In the genomic region with DNA sequence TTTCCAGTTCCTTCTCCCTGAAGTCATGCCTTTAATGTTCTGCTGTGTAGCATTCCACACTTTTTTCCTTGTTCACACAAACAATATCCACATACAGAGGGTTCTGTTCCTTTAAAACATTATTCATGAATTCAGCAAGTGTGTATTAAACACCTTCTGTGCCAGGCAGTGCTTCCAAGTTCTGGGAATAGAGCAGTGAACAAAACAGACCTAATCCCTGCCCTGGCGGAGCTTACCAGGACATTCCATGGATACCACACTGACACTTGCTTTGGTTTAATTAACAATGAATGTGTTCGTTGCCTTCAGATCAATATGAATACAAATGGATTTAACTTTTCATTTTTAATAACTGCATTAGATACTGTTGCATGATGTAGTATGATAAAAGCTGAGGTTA, we compare ENCODE assay signal across 30 cellular contexts. TPM values are rescaled to one million over a fixed set of nuclear protein-coding genes. Genes with fewer than 3 reads are reported as not detected.
DNase-seq lines count a peak whose midpoint lies in the region; ATAC-seq and TF ChIP-seq lines count a peak whose summit lies in the region.
"Had no signal": no experiment of that assay in that cellular context is flagged by ENCODE, and none has a peak within 500 bp of the region (broad histone marks: within the 10 kb centered on the region; RNA-seq: fewer than 3 reads in every experiment).

No MANE protein-coding gene starts in this region.

- peak; percentile 48; the same call in 1 of the 2 replicates for ATAC-seq in WTC11
- ATAC-seq in PC-3 = no peak
- ATAC-seq: activated CD4-positive, alpha-beta T cell treated with anti-CD3 and anti-CD28 coated beads for 36 hours; effector memory CD8-positive, alpha-beta T cell; left lung; natural killer cell treated with Interleukin-12 subunit alpha and Interleukin-12 subunit beta and Interleukin-15 and Interleukin-18, amount 100 ng/mL, for 72 hours; right lobe of liver; stimulated activated effector memory CD8-positive, alpha-beta T cell treated with anti-CD3 and anti-CD28 coated beads, Interleukin-12 subunit alpha, Interleukin-12 subunit beta, amount 100 ng/mL, for 72 hours; upper lobe of right lung had no signal

- H3K9me3 Mint-ChIP-seq in Caco-2 (ENCODE audit: unreplicated experiment) (no peaks in the 10 kb centered on the region), WTC11 (peaks cover 15% of the 10 kb centered on the region), neural progenitor cell (peaks cover 15% of the 10 kb centered on the region)
- H3K9me3 Mint-ChIP-seq: effector memory CD8-positive, alpha-beta T cell; natural killer cell treated with Interleukin-12 subunit alpha and Interleukin-12 subunit beta and Interleukin-15 and Interleukin-18, amount 100 ng/mL, for 72 hours; stimulated activated effector memory CD8-positive, alpha-beta T cell treated with anti-CD3 and anti-CD28 coated beads, Interleukin-12 subunit alpha, Interleukin-12 subunit beta, amount 100 ng/mL, for 72 hours had no signal

- H3K9me2 ChIP-seq in PC-3 (replicated peaks; ENCODE audit: low read length) = no peaks in the 10 kb centered on the region
- H3K9me2 ChIP-seq: SK-N-SH had no signal

- intact Hi-C loops in Caco-2 (cut with micrococcal nuclease; ENCODE audit: unreplicated experiment) (no loop called here), esophagus muscularis mucosa (cut with DNase I) (loop anchor here (10.0 kb wide), 1 partner anchor 53 kb away; no protein-coding TSS in a partner anchor), esophagus squamous epithelium (cut with DNase I) (no loop called here), A673 (cut with micrococcal nuclease; ENCODE audit: unreplicated experiment) (no loop called here), PC-3 (cut with micrococcal nuclease) (no loop called here)

- H3K27me3 Mint-ChIP-seq in Caco-2 (ENCODE audit: insufficient read depth, unreplicated experiment) (no peaks in the 10 kb centered on the region), WTC11 (ENCODE audit: low read depth) (no peaks in the 10 kb centered on the region; the same call in 1 of the 2 replicates), neural progenitor cell (ENCODE audit: insufficient read depth, low read depth) (peaks cover 4% of the 10 kb centered on the region)

- H3K4me3 ChIP-seq in Caco-2 (ENCODE audit: low read depth, low read length) (no peak overlapping the region), esophagus muscularis mucosa (no peak overlapping the region), neural progenitor cell (no peak overlapping the region), esophagus squamous epithelium (no peak overlapping the region), A673 (ENCODE audit: low read depth, low read length, poor library complexity, severe bottlenecking) (no peak overlapping the region), PC-3 (ENCODE audit: low read length) (no peak overlapping the region)
- H3K4me3 ChIP-seq: BLaER1, left lung, right lobe of liver, upper lobe of right lung had no signal

- H3K9me3 ChIP-seq in Caco-2 (no peaks in the 10 kb centered on the region), esophagus muscularis mucosa (peaks cover 0 to 10% (median 2%) of the 10 kb centered on the region in 4 donors), neural progenitor cell (ENCODE audit: low read depth) (no peaks in the 10 kb centered on the region), esophagus squamous epithelium (peaks cover 0 to 13% (median 0%) of the 10 kb centered on the region in 3 donors), A673 (ENCODE audit: low read depth, low read length, poor library complexity, severe bottlenecking) (no peaks in the 10 kb centered on the region), PC-3 (ENCODE audit: low read length) (no peaks in the 10 kb centered on the region)
- H3K9me3 ChIP-seq: right lobe of liver, SK-N-SH, upper lobe of right lung had no signal

- POLR2A ChIA-PET in Caco-2 (lab: Charles Lee) (no interaction called here), WTC11 (lab: Charles Lee) (no interaction called here), A673 (lab: Charles Lee; ENCODE audit: low non-redundant PET) (no interaction called here), PC-3 (lab: Charles Lee; ENCODE audit: unreplicated experiment) (no interaction called here)

- H4K20me1 ChIP-seq in neural progenitor cell (ENCODE audit: low read depth) (no peaks in the 10 kb centered on the region), PC-3 (ENCODE audit: low read length) (no peaks in the 10 kb centered on the region)
- H4K20me1 ChIP-seq: BLaER1 had no signal

- H3K79me2 ChIP-seq in neural progenitor cell (ENCODE audit: low read depth) (no peaks in the 10 kb centered on the region), PC-3 (ENCODE audit: low read length) (no peaks in the 10 kb centered on the region)

- H3K9ac ChIP-seq in neural progenitor cell = no peak overlapping the region
- H3K9ac ChIP-seq in PC-3 (ENCODE audit: low read length) = no peak overlapping the region
- H3K9ac ChIP-seq: BLaER1, SK-N-SH had no signal

- TF ChIP-seq CTCF in Caco-2 (IDR thresholded peaks at IDR 0.05; ENCODE audit: insufficient read depth in 1 of 2, low read depth in 1 of 2, low read length in 1 of 2, severe bottlenecking in 1 of 2, unreplicated experiment in 1 of 2) = no peak
- TF ChIP-seq CTCF in WTC11 (IDR thresholded peaks at IDR 0.05) = no peak
- TF ChIP-seq CTCF in esophagus muscularis mucosa (IDR thresholded peaks at IDR 0.05) = no peak
- no peak for TF ChIP-seq CTCF in neural progenitor cell (IDR thresholded peaks at IDR 0.05)
- no peak for TF ChIP-seq CTCF in esophagus squamous epithelium (IDR thresholded peaks at IDR 0.05)
- TF ChIP-seq CTCF in A673 (conservative IDR thresholded peaks at IDR 0.05; ENCODE audit: low read depth, low read length) = no peak
- no peak for TF ChIP-seq CTCF in PC-3 (conservative IDR thresholded peaks at IDR 0.05; ENCODE audit: low read depth, low read length)

- H2AFZ ChIP-seq in neural progenitor cell (replicated peaks) = no peak overlapping the region
- no peak overlapping the region for H2AFZ ChIP-seq in PC-3 (ENCODE audit: low read length)

- H3K4me3 Mint-ChIP-seq in Caco-2 (ENCODE audit: unreplicated experiment) (peak overlapping the region; percentile 11), WTC11 (no peak overlapping the region), neural progenitor cell (no peak overlapping the region)
- H3K4me3 Mint-ChIP-seq: activated CD4-positive, alpha-beta T cell treated with anti-CD3 and anti-CD28 coated beads for 36 hours; effector memory CD8-positive, alpha-beta T cell; natural killer cell treated with Interleukin-12 subunit alpha and Interleukin-12 subunit beta and Interleukin-15 and Interleukin-18, amount 100 ng/mL, for 72 hours; stimulated activated effector memory CD8-positive, alpha-beta T cell treated with anti-CD3 and anti-CD28 coated beads, Interleukin-12 subunit alpha, Interleukin-12 subunit beta, amount 100 ng/mL, for 72 hours had no signal

- H3K27me3 ChIP-seq in Caco-2 (replicated peaks; ENCODE audit: control insufficient read depth, insufficient read depth, low read length) = no peaks in the 10 kb centered on the region
- H3K27me3 ChIP-seq in esophagus muscularis mucosa = no peaks in the 10 kb centered on the region
- no peaks in the 10 kb centered on the region for H3K27me3 ChIP-seq in neural progenitor cell
- no peaks in the 10 kb centered on the region for H3K27me3 ChIP-seq in esophagus squamous epithelium
- H3K27me3 ChIP-seq in A673 (replicated peaks; ENCODE audit: insufficient read depth, low read depth, low read length, poor library complexity) = no peaks in the 10 kb centered on the region
- no peaks in the 10 kb centered on the region for H3K27me3 ChIP-seq in PC-3 (ENCODE audit: low read length)
- H3K27me3 ChIP-seq: BLaER1, left lung, right lobe of liver, upper lobe of right lung had no signal

- H3K27ac ChIP-seq in esophagus muscularis mucosa (replicated peaks in 1 of 4) = peak overlapping the region; percentile 60 to 84 (median 78)
- peak overlapping the region; percentile 69 for H3K27ac ChIP-seq in neural progenitor cell
- peak overlapping the region in 2 of 4 donors; percentile 32 to 63 for H3K27ac ChIP-seq in esophagus squamous epithelium
- H3K27ac ChIP-seq in A673 (ENCODE audit: low read depth, low read length, poor library complexity, severe bottlenecking) = no peak overlapping the region
- H3K27ac ChIP-seq in PC-3 (ENCODE audit: low read length) = no peak overlapping the region
- H3K27ac ChIP-seq: BLaER1, left lung, right lobe of liver, upper lobe of right lung had no signal

- H3K4me2 ChIP-seq in neural progenitor cell = peak overlapping the region; percentile 45
- H3K4me2 ChIP-seq in PC-3 (ENCODE audit: low read length) = no peak overlapping the region
- H3K4me2 ChIP-seq: BLaER1, SK-N-SH had no signal

- CTCF ChIA-PET in Caco-2 (lab: Charles Lee) = no interaction called here
- CTCF ChIA-PET in WTC11 (lab: Charles Lee) = interaction anchor here (0.7 to 2.3 kb wide), 3 partner anchors 48 to 219 kb away, joined by 3 to 5 read pairs (median 5); no protein-coding TSS in a partner anchor
- CTCF ChIA-PET in A673 (lab: Charles Lee) = no interaction called here
- CTCF ChIA-PET in PC-3 (lab: Charles Lee) = no interaction called here

- peaks cover 4% of the 10 kb centered on the region for H3F3A ChIP-seq in neural progenitor cell (ENCODE audit: low read depth)
- no peaks in the 10 kb centered on the region for H3F3A ChIP-seq in PC-3 (ENCODE audit: low read length, unreplicated experiment)

- WGBS in esophagus muscularis mucosa = 56% methylated on average over 2 of the region's 2 CpGs
- WGBS in esophagus squamous epithelium, 2 donors = 14 to 40% methylated on average over 2 of the region's 2 CpGs

- H3K4me1 ChIP-seq in Caco-2 (0 out of 2 replicates have a peak, but pooled peaks cover 3% of the 10 kb centered on the region), esophagus muscularis mucosa (peaks cover 0 to 43% (median 39%) of the 10 kb centered on the region in 4 donors), neural progenitor cell (peaks cover 23% of the 10 kb centered on the region), esophagus squamous epithelium (peaks cover 0 to 16% (median 4%) of the 10 kb centered on the region in 3 donors), A673 (ENCODE audit: insufficient read depth, low read length, poor library complexity, severe bottlenecking) (no peaks in the 10 kb centered on the region), PC-3 (ENCODE audit: insufficient read depth, low read length) (no peaks in the 10 kb centered on the region)
- H3K4me1 ChIP-seq: BLaER1, left lung, right lobe of liver, upper lobe of right lung had no signal

- H3K36me3 ChIP-seq in Caco-2 (ENCODE audit: control insufficient read depth, insufficient read depth, low read length) (no peaks in the 10 kb centered on the region; the same call in 1 of the 2 replicates), esophagus muscularis mucosa (peaks cover 0 to 10% (median 5%) of the 10 kb centered on the region in 4 donors), neural progenitor cell (no peaks in the 10 kb centered on the region), esophagus squamous epithelium (peaks cover 0 to 22% (median 0%) of the 10 kb centered on the region in 3 donors), A673 (ENCODE audit: insufficient read depth, low read length, poor library complexity, severe bottlenecking) (no peaks in the 10 kb centered on the region), PC-3 (ENCODE audit: low read depth, low read length) (0 out of 2 replicates have a peak, but pooled peaks cover 8% of the 10 kb centered on the region)
- H3K36me3 ChIP-seq: BLaER1 had no signal

- H3K4me1 Mint-ChIP-seq in Caco-2 (ENCODE audit: low read depth, unreplicated experiment) = peaks cover 13% of the 10 kb centered on the region
- H3K4me1 Mint-ChIP-seq in WTC11 = peaks cover 14% of the 10 kb centered on the region
- H3K4me1 Mint-ChIP-seq in neural progenitor cell = peaks cover 14% of the 10 kb centered on the region
- H3K4me1 Mint-ChIP-seq: activated CD4-positive, alpha-beta T cell treated with anti-CD3 and anti-CD28 coated beads for 36 hours; stimulated activated effector memory CD8-positive, alpha-beta T cell treated with anti-CD3 and anti-CD28 coated beads, Interleukin-12 subunit alpha, Interleukin-12 subunit beta, amount 100 ng/mL, for 72 hours had no signal

- peak; percentile 72 for TF ChIP-seq EP300 in esophagus muscularis mucosa (IDR thresholded peaks at IDR 0.05)

- H3K27ac Mint-ChIP-seq in Caco-2 (ENCODE audit: unreplicated experiment) = peak overlapping the region; percentile 56
- no peak overlapping the region; the same call in 1 of the 2 replicates for H3K27ac Mint-ChIP-seq in WTC11
- H3K27ac Mint-ChIP-seq in neural progenitor cell = peak overlapping the region; percentile 7
- H3K27ac Mint-ChIP-seq: activated CD4-positive, alpha-beta T cell treated with anti-CD3 and anti-CD28 coated beads for 36 hours; effector memory CD8-positive, alpha-beta T cell; natural killer cell treated with Interleukin-12 subunit alpha and Interleukin-12 subunit beta and Interleukin-15 and Interleukin-18, amount 100 ng/mL, for 72 hours; stimulated activated effector memory CD8-positive, alpha-beta T cell treated with anti-CD3 and anti-CD28 coated beads, Interleukin-12 subunit alpha, Interleukin-12 subunit beta, amount 100 ng/mL, for 72 hours had no signal

- no peak for TF ChIP-seq POLR2A in esophagus muscularis mucosa (IDR thresholded peaks at IDR 0.05; ENCODE audit: low read depth)
- TF ChIP-seq POLR2A in esophagus squamous epithelium (IDR thresholded peaks at IDR 0.05) = no peak

- H3K36me3 Mint-ChIP-seq in Caco-2 (ENCODE audit: insufficient read depth, unreplicated experiment) = peaks cover 6% of the 10 kb centered on the region
- peaks cover 21% of the 10 kb centered on the region for H3K36me3 Mint-ChIP-seq in WTC11
- peaks cover 38% of the 10 kb centered on the region for H3K36me3 Mint-ChIP-seq in neural progenitor cell
- H3K36me3 Mint-ChIP-seq: natural killer cell treated with Interleukin-12 subunit alpha and Interleukin-12 subunit beta and Interleukin-15 and Interleukin-18, amount 100 ng/mL, for 72 hours; stimulated activated effector memory CD8-positive, alpha-beta T cell treated with anti-CD3 and anti-CD28 coated beads, Interleukin-12 subunit alpha, Interleukin-12 subunit beta, amount 100 ng/mL, for 72 hours had no signal

- BruUV-seq in Caco-2 (replicated peaks; lab: Mats Ljungman, UMichigan) = no TSS peak
- BruUV-seq in A673 (replicated peaks; lab: Mats Ljungman, UMichigan) = no TSS peak
- no TSS peak for BruUV-seq in PC-3 (replicated peaks; lab: Mats Ljungman, UMichigan)

- DNase-seq in Caco-2 (no peak), WTC11 (ENCODE audit: low spot score) (no peak), esophagus muscularis mucosa (ENCODE audit: extremely low spot score) (no peak), neural progenitor cell (ENCODE audit: low spot score) (peak; percentile 71), esophagus squamous epithelium (lab: John Stamatoyannopoulos, UW) (no peak), A673 (ENCODE audit: low spot score) (no peak), glomerular visceral epithelial cell (ENCODE audit: extremely low spot score) (no peak), PC-3 (no peak)
- DNase-seq: activated CD4-positive, alpha-beta T cell treated with anti-CD3 and anti-CD28 coated beads for 36 hours; activated gamma-delta T cell; COR-L47; DMS79 treated with DMSO at 0.1 percent for 48 hours; effector memory CD8-positive, alpha-beta T cell; HCEC 1CT; left lung; NCI-H1417 treated with DMSO at 0.1 percent for 48 hours; NCI-H2081; NCI-H345; NCI-H748 treated with DMSO at 0.1 percent for 48 hours; posterior cingulate gyrus; right lobe of liver; SK-N-SH; stimulated activated CD4-positive, alpha-beta T cell treated with anti-CD3 and anti-CD28 coated beads, Interleukin-12 subunit alpha, Interleukin-12 subunit beta, amount 100 ng/mL, for 4 hours; stimulated activated CD4-positive, alpha-beta T cell treated with anti-CD3 and anti-CD28 coated beads, Interleukin-4, amount 100 ng/mL, for 24 hours; upper lobe of right lung had no signal

RNA-seq across cellular contexts. Expression of a gene that starts 57.9 kb away (rescaled TPM):
- total RNA-seq in Caco-2 (2022) (not detected in 2 replicates), WTC11 (2021) (0.09 to 0.48 TPM (median 0.41 TPM) in 3 replicates), esophagus muscularis mucosa (not detected), neural progenitor cell (ENCODE audit: low replicate concordance) (1.9 and 8.2 TPM in 2 replicates), esophagus squamous epithelium (not detected), A673 (2021) (not detected in 2 replicates), PC-3 (2014; rRNA removed) (not detected in 2 replicates)
- total RNA-seq: activated CD4-positive, alpha-beta T cell treated with anti-CD3 and anti-CD28 coated beads for 36 hours; natural killer cell treated with Interleukin-12 subunit alpha and Interleukin-12 subunit beta and Interleukin-15 and Interleukin-18, amount 100 ng/mL, for 72 hours; RPMI7951; T-helper 2 cell treated with Interferon-gamma antibody and Interleukin-4, amounts not matched to agents 100 ng/mL and 5 ng/mL, for 36 hours had no signal

RNA-seq across cellular contexts. Expression of a gene that starts 59.6 kb away (rescaled TPM):
- total RNA-seq in Caco-2 (2022) (4.2 and 4.6 TPM in 2 replicates), WTC11 (2021) (5.5 to 6.8 TPM (median 6.3 TPM) in 3 replicates), esophagus muscularis mucosa (1 to 10 TPM; 5.0 to 8.7 (median 6.2) TPM), neural progenitor cell (ENCODE audit: low replicate concordance) (7.2 TPM in 2 replicates), esophagus squamous epithelium (1 to 10 TPM in 3 of 4 donors, under 1 TPM in 1; 0.88 to 7.6 (median 4.7) TPM), A673 (2021) (0.24 and 0.61 TPM in 2 replicates), PC-3 (2014; rRNA removed) (10.8 and 11.8 TPM in 2 replicates)
- total RNA-seq: activated CD4-positive, alpha-beta T cell treated with anti-CD3 and anti-CD28 coated beads for 36 hours; natural killer cell treated with Interleukin-12 subunit alpha and Interleukin-12 subunit beta and Interleukin-15 and Interleukin-18, amount 100 ng/mL, for 72 hours; T-helper 2 cell treated with Interferon-gamma antibody and Interleukin-4, amounts not matched to agents 100 ng/mL and 5 ng/mL, for 36 hours had no signal

Comparison
In these comparisons a context has a peak if more than half of its experiments do, and no peak if none do; other contexts are left out.
1. H3K27ac ChIP-seq: peak in esophagus muscularis mucosa (4 of 4) and neural progenitor cell (single experiment); none in A673 (single experiment) and PC-3 (single experiment).